ENCODE assay signal across 8 cellular contexts in the genomic region with DNA sequence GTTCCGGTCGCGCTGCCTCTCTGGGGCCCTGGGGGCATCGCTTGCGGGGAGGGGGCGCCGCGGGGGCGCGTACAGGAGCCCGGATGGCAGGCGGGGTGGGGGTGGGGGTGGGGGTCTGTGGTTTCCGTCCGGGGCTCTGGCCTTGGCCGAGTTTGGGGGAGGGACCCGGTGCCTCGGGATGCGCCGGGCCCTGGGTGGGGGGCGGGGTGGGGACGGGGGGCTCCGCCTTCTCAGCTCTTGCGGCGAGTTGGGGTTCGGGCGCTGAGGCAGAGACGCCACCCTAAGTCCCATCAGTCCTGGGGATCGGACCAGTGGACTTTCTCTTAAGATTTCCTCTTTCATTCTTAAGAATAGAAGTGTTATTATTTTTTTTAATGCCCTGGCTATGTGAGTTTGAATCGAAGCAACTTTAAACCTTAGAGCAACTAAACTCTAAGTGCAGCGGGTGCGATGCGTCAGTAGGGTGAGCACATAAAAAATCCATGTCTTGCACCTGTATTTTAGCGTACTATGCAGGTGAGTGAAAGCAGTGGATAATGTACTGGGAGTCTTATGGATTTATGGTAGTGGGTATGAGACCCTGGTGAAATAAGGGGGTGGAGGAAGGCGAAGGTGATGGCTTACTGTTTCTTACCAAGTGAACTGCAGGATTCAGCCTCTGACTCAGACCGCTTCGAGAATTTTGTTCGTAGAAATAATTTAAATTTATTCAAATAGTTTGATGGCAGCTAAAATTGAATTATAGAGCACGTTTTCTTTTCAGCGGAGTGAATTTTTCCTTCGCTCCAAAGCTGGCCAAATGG. TPM values are rescaled to one million over a fixed set of nuclear protein-coding genes. Genes with fewer than 3 reads are reported as not detected.
DNase-seq lines count a peak whose midpoint lies in the region; ATAC-seq and TF ChIP-seq lines count a peak whose summit lies in the region.

No MANE protein-coding gene starts in this region.

- TF ChIP-seq CTCF in SU-DHL-6 (IDR thresholded peaks at IDR 0.05; ENCODE audit: insufficient read depth, low read length, poor library complexity, severe bottlenecking) (no peak), body of pancreas (IDR thresholded peaks at IDR 0.05) (no peak)

- peak overlapping the region; percentile 92 for H3K4me3 ChIP-seq in SU-DHL-6 (ENCODE audit: insufficient read depth, low read length, poor library complexity, severe bottlenecking)
- H3K4me3 ChIP-seq in body of pancreas = peak overlapping the region; percentile 66 to 92
- peak overlapping the region; percentile 97 for H3K4me3 ChIP-seq in iPS-20b (ENCODE audit: low read length)
- H3K4me3 ChIP-seq in skeletal muscle satellite cell (ENCODE audit: low read length) = peak overlapping the region; percentile 89

- no peaks in the 10 kb centered on the region for H3K9me2 ChIP-seq in SU-DHL-6 (replicated peaks; ENCODE audit: insufficient read depth, low read length)

- peaks cover 44% of the 10 kb centered on the region for H4K20me1 ChIP-seq in SU-DHL-6 (ENCODE audit: low read depth, low read length)

- H3F3A ChIP-seq in SU-DHL-6 (ENCODE audit: insufficient read depth) = peaks cover 6% of the 10 kb centered on the region; the same call in 1 of the 2 replicates

- ATAC-seq in HG03103 (IDR thresholded peaks at IDR 0.05; ENCODE audit: low read depth, unreplicated experiment) = peak; percentile 11
- no peak for ATAC-seq in body of pancreas

- 0 to 1% methylated on average over 18 to 27 of the region's 40 CpGs for WGBS in body of pancreas, 2 donors

- DNase-seq in NCI-H2029 (lab: John Stamatoyannopoulos, UW) = peak; percentile 15
- DNase-seq in NCI-H2029 treated with DMSO at 0.1 percent for 48 hours (lab: John Stamatoyannopoulos, UW) = no peak
- peak; percentile 14 to 39 (median 19) for DNase-seq in body of pancreas
- no peak for DNase-seq in NCI-H2107 (lab: John Stamatoyannopoulos, UW)

- H3K9ac ChIP-seq in SU-DHL-6 (ENCODE audit: low read length) = peak overlapping the region; percentile 98
- peak overlapping the region; percentile 95 for H3K9ac ChIP-seq in iPS-20b (ENCODE audit: low read depth, low read length)
- H3K9ac ChIP-seq in skeletal muscle satellite cell (ENCODE audit: low read depth, low read length) = peak overlapping the region; percentile 96

- H3K4me1 ChIP-seq in body of pancreas = peaks cover 45% of the 10 kb centered on the region
- H3K4me1 ChIP-seq in iPS-20b (ENCODE audit: insufficient read depth, low read length) = peaks cover 33% of the 10 kb centered on the region; the same call in 1 of the 2 replicates
- H3K4me1 ChIP-seq in skeletal muscle satellite cell (ENCODE audit: control insufficient read depth, insufficient read depth, low read length) = peaks cover 27% of the 10 kb centered on the region

- TF ChIP-seq POLR2A in body of pancreas (IDR thresholded peaks at IDR 0.05) = peak in 1 of 3 donors; percentile 18

- H3K36me3 ChIP-seq in SU-DHL-6 (ENCODE audit: low read length) = no peaks in the 10 kb centered on the region
- H3K36me3 ChIP-seq in body of pancreas (replicated peaks in 1 of 2; ENCODE audit: insufficient read depth in 1 of 2, low read depth in 2 of 2) = no peaks in the 10 kb centered on the region
- no peaks in the 10 kb centered on the region for H3K36me3 ChIP-seq in iPS-20b (ENCODE audit: insufficient read depth, low read depth, low read length)
- H3K36me3 ChIP-seq in skeletal muscle satellite cell (ENCODE audit: insufficient read depth, low read length) = no peaks in the 10 kb centered on the region

- H3K4me2 ChIP-seq in SU-DHL-6 (ENCODE audit: low read depth, low read length, poor library complexity, severe bottlenecking) (peak overlapping the region; percentile 79), skeletal muscle satellite cell (ENCODE audit: low read length) (peak overlapping the region; percentile 93)

- H3K9me3 ChIP-seq in SU-DHL-6 (ENCODE audit: insufficient read depth, low read length) (no peaks in the 10 kb centered on the region), body of pancreas (no peaks in the 10 kb centered on the region), iPS-20b (ENCODE audit: insufficient read depth, low read depth, low read length) (no peaks in the 10 kb centered on the region), skeletal muscle satellite cell (replicated peaks; ENCODE audit: low read length) (no peaks in the 10 kb centered on the region)

- peak overlapping the region; percentile 76 for H2AFZ ChIP-seq in SU-DHL-6 (ENCODE audit: low read depth, low read length, severe bottlenecking)

- H3K27ac ChIP-seq in SU-DHL-6 (ENCODE audit: low read depth, low read length) = peak overlapping the region; percentile 91
- H3K27ac ChIP-seq in body of pancreas = peak overlapping the region; percentile 90 to 99 (median 98)
- no peak overlapping the region for H3K27ac ChIP-seq in iPS-20b (ENCODE audit: low read length)

- H3K27me3 ChIP-seq in SU-DHL-6 (ENCODE audit: low read length) = no peaks in the 10 kb centered on the region
- no peaks in the 10 kb centered on the region for H3K27me3 ChIP-seq in body of pancreas
- peaks cover 8% of the 10 kb centered on the region; the same call in 1 of the 2 replicates for H3K27me3 ChIP-seq in iPS-20b (ENCODE audit: insufficient read depth, low read length)
- H3K27me3 ChIP-seq in skeletal muscle satellite cell (ENCODE audit: control insufficient read depth, insufficient read depth, low read length) = no peaks in the 10 kb centered on the region

- H3K79me2 ChIP-seq in SU-DHL-6 (ENCODE audit: insufficient read depth, low read length) = peaks cover 55% of the 10 kb centered on the region

- intact Hi-C loops in body of pancreas (cut with DNase I) = loop anchor here (5.0 kb wide), 1 partner anchor 618 kb away; no protein-coding TSS in a partner anchor

RNA-seq across cellular contexts. Expression of a gene that starts 0.8 kb away (rescaled TPM):
- 100 to 1,000 TPM; 144 to 266 TPM for total RNA-seq in body of pancreas
- total RNA-seq in skeletal muscle satellite cell (2012; rRNA removed) = 552 and 606 TPM in 2 replicates

Comparison
In these comparisons a context has a peak if more than half of its experiments do, and no peak if none do; other contexts are left out.
1. DNase-seq: peak in NCI-H2029 (single experiment) and body of pancreas (4 of 4); none in NCI-H2029 treated with DMSO at 0.1 percent for 48 hours (single experiment) and NCI-H2107 (single experiment).
2. Peak in every context shown above with its lines, with median percentiles within 50 percentile points of each other: H3K4me3 ChIP-seq and H3K9ac ChIP-seq.